ENCODE assay signal across 8 cellular contexts in the genomic region with DNA sequence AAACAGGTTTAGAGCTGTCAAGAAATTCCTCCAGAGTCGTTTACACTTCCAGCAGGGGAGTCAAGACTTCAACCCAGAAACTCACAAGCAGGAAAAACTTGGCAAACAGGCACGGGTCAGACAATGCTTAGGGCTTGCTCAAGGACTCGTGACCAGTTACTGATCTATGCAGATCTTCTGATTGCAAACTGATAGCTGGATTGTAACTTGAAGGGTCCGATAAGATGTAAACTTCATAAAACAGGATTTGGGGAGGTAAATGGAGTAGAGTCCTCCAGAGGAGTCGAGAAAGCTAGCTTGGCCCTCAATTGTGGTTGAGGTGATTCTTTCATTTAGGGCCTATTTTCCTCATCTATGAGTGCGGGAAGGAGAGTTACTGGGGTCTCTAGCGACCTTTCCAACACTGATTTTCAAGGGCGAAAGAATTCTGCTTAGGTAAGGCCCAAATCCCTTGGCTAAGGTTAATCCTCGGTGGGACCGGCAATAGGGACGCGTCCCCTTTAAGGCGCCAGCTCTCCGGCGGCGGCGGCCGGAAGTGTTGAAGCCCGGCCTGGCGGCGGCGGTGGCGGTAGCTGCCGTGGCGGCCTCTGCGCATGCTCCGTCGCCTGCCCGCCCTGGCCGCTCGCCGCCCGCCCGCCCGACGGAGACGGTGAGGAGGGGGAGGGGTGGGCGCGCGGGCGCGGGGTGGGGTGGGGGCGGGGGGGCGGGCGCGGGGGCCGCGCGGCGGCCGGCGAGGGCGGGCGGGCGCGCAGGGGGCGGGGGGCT. TPM values are rescaled to one million over a fixed set of nuclear protein-coding genes. Genes with fewer than 3 reads are reported as not detected.
DNase-seq lines count a peak whose midpoint lies in the region; ATAC-seq, FAIRE-seq and TF ChIP-seq lines count a peak whose summit lies in the region.

A gene with protein sequence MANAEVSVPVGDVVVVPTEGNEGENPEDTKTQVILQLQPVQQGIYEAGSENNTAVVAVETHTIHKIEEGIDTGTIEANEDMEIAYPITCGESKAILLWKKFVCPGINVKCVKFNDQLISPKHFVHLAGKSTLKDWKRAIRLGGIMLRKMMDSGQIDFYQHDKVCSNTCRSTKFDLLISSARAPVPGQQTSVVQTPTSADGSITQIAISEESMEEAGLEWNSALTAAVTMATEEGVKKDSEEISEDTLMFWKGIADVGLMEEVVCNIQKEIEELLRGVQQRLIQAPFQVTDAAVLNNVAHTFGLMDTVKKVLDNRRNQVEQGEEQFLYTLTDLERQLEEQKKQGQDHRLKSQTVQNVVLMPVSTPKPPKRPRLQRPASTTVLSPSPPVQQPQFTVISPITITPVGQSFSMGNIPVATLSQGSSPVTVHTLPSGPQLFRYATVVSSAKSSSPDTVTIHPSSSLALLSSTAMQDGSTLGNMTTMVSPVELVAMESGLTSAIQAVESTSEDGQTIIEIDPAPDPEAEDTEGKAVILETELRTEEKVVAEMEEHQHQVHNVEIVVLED (plus strand): TSS at position 594 of the 765 bp plus-strand sequence. CDS start 14,829 bp downstream, outside the sequence.

- H3K27me3 Mint-ChIP-seq in T-helper 2 cell treated with Interferon-gamma antibody and Interleukin-4, amounts not matched to agents 5 μg/mL and 100 μg/mL, for 36 hours (ENCODE audit: low read depth), result no peaks in the 10 kb centered on the region

- peaks cover 13% of the 10 kb centered on the region for H3K4me1 Mint-ChIP-seq in T-helper 2 cell treated with Interferon-gamma antibody and Interleukin-4, amounts not matched to agents 5 μg/mL and 100 μg/mL, for 36 hours (ENCODE audit: low read depth)

- H3K9me3 Mint-ChIP-seq in T-helper 2 cell treated with Interferon-gamma antibody and Interleukin-4, amounts not matched to agents 5 μg/mL and 100 μg/mL, for 36 hours, result no peaks in the 10 kb centered on the region

- peak within 1 kb of the TSS; percentile 97 for H3K27ac Mint-ChIP-seq in T-helper 2 cell treated with Interferon-gamma antibody and Interleukin-4, amounts not matched to agents 5 μg/mL and 100 μg/mL, for 36 hours

- no peaks in the 10 kb centered on the region for H3K27me3 ChIP-seq in psoas muscle (ENCODE audit: insufficient read depth in 3 of 3, low read length in 2 of 3)

- peak; percentile 67 for ATAC-seq in HG02852 (IDR thresholded peaks at IDR 0.05; ENCODE audit: unreplicated experiment)
- peak; percentile 90 for ATAC-seq in left ventricle myocardium superior
- ATAC-seq in psoas muscle, result peak; percentile 91 to 95 (median 94)

- peaks cover 2% of the 10 kb centered on the region for H3K36me3 Mint-ChIP-seq in T-helper 2 cell treated with Interferon-gamma antibody and Interleukin-4, amounts not matched to agents 5 μg/mL and 100 μg/mL, for 36 hours (ENCODE audit: low read depth)

- WGBS in psoas muscle, 3 donors, result 1 to 2% (median 1%) methylated on average over 18 to 50 of the region's 57 CpGs

- H3K4me3 Mint-ChIP-seq in T-helper 2 cell treated with Interferon-gamma antibody and Interleukin-4, amounts not matched to agents 5 μg/mL and 100 μg/mL, for 36 hours, result peak within 1 kb of the TSS; percentile 94

- peaks cover 5% of the 10 kb centered on the region for H3K4me1 ChIP-seq in psoas muscle

- no peaks in the 10 kb centered on the region for H3K36me3 ChIP-seq in psoas muscle (ENCODE audit: insufficient read depth in 1 of 2, low read depth in 1 of 2)

- DNase-seq in GM12891 (ENCODE audit: insufficient read length, low spot score), result peak; percentile 90
- peak; percentile 78 for DNase-seq in NCI-H1694 treated with DMSO at 0.1 percent for 48 hours (lab: John Stamatoyannopoulos, UW)
- DNase-seq in T-helper 2 cell treated with Interferon-gamma antibody and Interleukin-4, amounts not matched to agents 5 μg/mL and 100 μg/mL, for 36 hours (ENCODE audit: low spot score), result peak; percentile 88
- DNase-seq in left ventricle myocardium superior, result peak; percentile 94
- DNase-seq in psoas muscle, result peak; percentile 87 to 95
- DNase-seq in ureter (ENCODE audit: low spot score), result peak; percentile 85

- H3K9me3 ChIP-seq in psoas muscle, result no peaks in the 10 kb centered on the region

- H3K27ac ChIP-seq in angular gyrus (ENCODE audit: low read depth, low read length), result peak within 1 kb of the TSS; percentile 94
- H3K27ac ChIP-seq in psoas muscle, result peak within 1 kb of the TSS; percentile 99

- FAIRE-seq in GM12891 (lab: Jason Lieb, UNC), result peak; percentile 97

- intact Hi-C loops in left ventricle myocardium superior (cut with micrococcal nuclease) (no loop called here), psoas muscle (cut with DNase I) (loop anchor here in 1 of 2 donors (2.0 kb wide), 1 partner anchor 20 kb away; a partner anchor contains a TSS)

- peak within 1 kb of the TSS; percentile 82 for H3K4me3 ChIP-seq in psoas muscle

- no peak for TF ChIP-seq CTCF in psoas muscle (IDR thresholded peaks at IDR 0.05)

- TF ChIP-seq POLR2A in GM12891 (IDR thresholded peaks at IDR 0.05; ENCODE audit: low read depth, low read length), result no peak

TF ChIP-seq in GM12891, 5 proteins besides CTCF, POLR2A, EP300 and RAD21:
- TF ChIP-seq POLR2AphosphoS5 (IDR thresholded peaks at IDR 0.05; ENCODE audit: low read depth, low read length) (no peak), SPI1 (IDR thresholded peaks at IDR 0.05; ENCODE audit: low read depth, low read length) (no peak), TAF1 (IDR thresholded peaks at IDR 0.05; ENCODE audit: low read depth, low read length) (no peak), POU2F2 (IDR thresholded peaks at IDR 0.05; ENCODE audit: low read depth, low read length) (no peak), PAX5 (IDR thresholded peaks at IDR 0.05; ENCODE audit: insufficient read depth, low read length, severe bottlenecking) (no peak)

RNA-seq across cellular contexts. Expression of the gene that starts here (rescaled TPM):
- 4.4 TPM for polyA plus RNA-seq in GM12891 (2012; ENCODE audit: low read depth, missing spikeins)
- total RNA-seq in left ventricle myocardium superior, result 6.7 TPM
- 10 to 100 TPM in 2 of 4 donors, 1 to 10 TPM in 2; 8.4 to 12.8 (median 10.0) TPM for total RNA-seq in psoas muscle
- polyA plus RNA-seq in psoas muscle, result 10 to 100 TPM in 2 of 3 donors, 1 to 10 TPM in 1; 5.3 to 12.3 (median 10.9) TPM
- total RNA-seq in ureter, result 14.9 TPM

Comparison
In these comparisons a context has a peak if more than half of its experiments do, and no peak if none do; other contexts are left out.
1. Peak in every context shown above with its lines: DNase-seq, ATAC-seq, H3K4me3 ChIP-seq and H3K27ac ChIP-seq.